Comparison of ENCODE assay signal across 6 cellular contexts in the genomic region with DNA sequence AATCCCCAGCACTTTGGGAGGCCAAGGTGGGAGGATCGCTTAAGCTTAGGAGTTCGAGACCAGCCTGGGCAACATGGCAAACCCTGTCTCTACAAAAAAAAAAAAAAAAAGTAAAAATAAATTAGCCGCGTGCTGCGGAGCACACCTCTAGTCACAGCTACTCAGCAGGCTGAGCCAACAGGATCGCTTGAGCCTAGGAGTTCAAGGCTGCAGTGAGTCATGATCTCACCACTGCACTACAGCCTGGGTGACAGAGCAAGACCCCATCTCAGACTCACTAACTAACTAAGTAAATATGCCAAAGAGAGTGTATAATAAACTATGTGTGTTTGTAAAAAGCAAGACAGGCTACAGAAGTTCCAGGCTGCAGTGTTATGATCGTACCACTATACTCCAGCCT. TPM values are rescaled to one million over a fixed set of nuclear protein-coding genes. Genes with fewer than 3 reads are reported as not detected.
"Had no signal": no experiment of that assay in that cellular context is flagged by ENCODE, and none has a peak within 500 bp of the region (broad histone marks: within the 10 kb centered on the region; RNA-seq: fewer than 3 reads in every experiment).

No MANE protein-coding gene starts in this region.

RNA-seq across cellular contexts. Expression of gene RSPH10B, which starts 6.7 kb away (rescaled TPM):
- total RNA-seq: stomach, subcutaneous adipose tissue, transverse colon, upper lobe of right lung, urinary bladder, vagina had no signal
